11 cellular contexts compared by ENCODE assay signal in the genomic region with DNA sequence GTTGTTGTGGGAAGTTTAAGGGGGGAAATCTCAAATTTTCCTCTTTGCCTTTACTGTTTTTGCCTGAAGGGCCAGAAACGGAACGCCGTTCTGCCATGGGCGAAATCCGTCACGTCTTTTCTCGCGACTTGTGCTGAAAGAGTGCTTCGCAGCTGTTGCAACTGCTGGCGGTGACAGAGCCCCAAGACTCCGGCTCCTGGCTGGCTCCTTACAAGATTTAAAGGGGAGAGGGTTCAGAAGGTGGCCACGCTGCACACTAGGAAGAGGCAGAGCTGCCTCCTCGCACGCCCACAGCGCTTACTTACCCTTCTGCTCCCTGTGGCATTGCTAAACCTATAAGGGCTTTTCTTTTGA.
DNase-seq lines count a peak whose midpoint lies in the region; ATAC-seq and TF ChIP-seq lines count a peak whose summit lies in the region.
"Had no signal": no experiment of that assay in that cellular context is flagged by ENCODE, and none has a peak within 500 bp of the region (broad histone marks: within the 10 kb centered on the region; RNA-seq: fewer than 3 reads in every experiment).

No MANE protein-coding gene starts in this region.

- H3K27me3 ChIP-seq in right atrium auricular region (no peaks in the 10 kb centered on the region), psoas muscle (ENCODE audit: insufficient read depth in 3 of 3, low read length in 2 of 3) (peaks cover 0 to 23% (median 0%) of the 10 kb centered on the region in 3 donors)

- H3K9me3 ChIP-seq in right atrium auricular region (no peaks in the 10 kb centered on the region), psoas muscle (no peaks in the 10 kb centered on the region)

- POLR2A ChIA-PET in activated CD8-positive, alpha-beta T cell treated with anti-CD3 and anti-CD28 coated beads, Interleukin-2, amount 10 ng/mL, durations not matched to agents 7 days and 5 days (lab: Charles Lee): no interaction called here

- intact Hi-C loops in Right ventricle myocardium inferior (cut with DNase I) (no loop called here), head of caudate nucleus (cut with DNase I) (no loop called here), psoas muscle (cut with DNase I) (no loop called here)

- WGBS in psoas muscle, 3 donors: 6 to 13% (median 7%) methylated on average over 15 of the region's 15 CpGs

- H3K4me3 ChIP-seq in right atrium auricular region (peak overlapping the region in 1 of 2 donors; percentile 30), psoas muscle (peak overlapping the region; percentile 30)

- H3K4me3 Mint-ChIP-seq in stimulated activated naive B cell treated with anti-CD40 and anti-IgM and Interleukin-4, amounts not matched to agents 10 μg/mL and 1 μg/mL and 100 μg/mL, for 72 hours: no peak overlapping the region
- no peak overlapping the region for H3K4me3 Mint-ChIP-seq in activated CD8-positive, alpha-beta T cell treated with anti-CD3 and anti-CD28 coated beads, Interleukin-2, amount 10 ng/mL, durations not matched to agents 7 days and 5 days
- H3K4me3 Mint-ChIP-seq: activated CD4-positive, alpha-beta T cell treated with anti-CD3 and anti-CD28 coated beads, Interleukin-2, amount 10 ng/mL, durations not matched to agents 7 days and 5 days had no signal

- H3K4me1 ChIP-seq in right atrium auricular region: peaks cover 0 to 4% of the 10 kb centered on the region in 2 donors
- peaks cover 2% of the 10 kb centered on the region for H3K4me1 ChIP-seq in psoas muscle

- TF ChIP-seq CTCF in right atrium auricular region (IDR thresholded peaks at IDR 0.05) (no peak), psoas muscle (IDR thresholded peaks at IDR 0.05) (no peak)

- DNase-seq in Right ventricle myocardium inferior (ENCODE audit: missing footprints) (no peak), right atrium auricular region (ENCODE audit: low spot score) (no peak), head of caudate nucleus (peak in 24 of 42 donors; percentile 13 to 62 (median 34)), psoas muscle (no peak)
- no peak for DNase-seq in stimulated activated naive B cell treated with anti-CD40 and anti-IgM and Interleukin-4, amounts not matched to agents 10 μg/mL and 1 μg/mL and 100 μg/mL, for 72 hours
- no peak for DNase-seq in activated CD8-positive, alpha-beta T cell treated with anti-CD3 and anti-CD28 coated beads, Interleukin-2, amount 10 ng/mL, durations not matched to agents 7 days and 5 days
- DNase-seq: activated CD4-positive, alpha-beta T cell treated with anti-CD3 and anti-CD28 coated beads, Interleukin-2, amount 10 ng/mL, durations not matched to agents 7 days and 5 days; DND-41 had no signal

- CTCF ChIA-PET in activated CD8-positive, alpha-beta T cell treated with anti-CD3 and anti-CD28 coated beads, Interleukin-2, amount 10 ng/mL, durations not matched to agents 7 days and 5 days (lab: Charles Lee): interaction anchor here (1.6 kb wide), 1 partner anchor 10 kb away, joined by 6 read pairs; no protein-coding TSS in a partner anchor

- no peaks in the 10 kb centered on the region for H3K9me3 Mint-ChIP-seq in stimulated activated naive B cell treated with anti-CD40 and anti-IgM and Interleukin-4, amounts not matched to agents 10 μg/mL and 1 μg/mL and 100 μg/mL, for 72 hours
- no peaks in the 10 kb centered on the region for H3K9me3 Mint-ChIP-seq in activated CD8-positive, alpha-beta T cell treated with anti-CD3 and anti-CD28 coated beads, Interleukin-2, amount 10 ng/mL, durations not matched to agents 7 days and 5 days (ENCODE audit: insufficient read depth)
- H3K9me3 Mint-ChIP-seq: activated CD4-positive, alpha-beta T cell treated with anti-CD3 and anti-CD28 coated beads, Interleukin-2, amount 10 ng/mL, durations not matched to agents 7 days and 5 days had no signal

- H3K36me3 Mint-ChIP-seq in stimulated activated naive B cell treated with anti-CD40 and anti-IgM and Interleukin-4, amounts not matched to agents 10 μg/mL and 1 μg/mL and 100 μg/mL, for 72 hours: no peaks in the 10 kb centered on the region
- no peaks in the 10 kb centered on the region for H3K36me3 Mint-ChIP-seq in activated CD8-positive, alpha-beta T cell treated with anti-CD3 and anti-CD28 coated beads, Interleukin-2, amount 10 ng/mL, durations not matched to agents 7 days and 5 days (ENCODE audit: low read depth)

- no peak overlapping the region for H3K27ac Mint-ChIP-seq in stimulated activated naive B cell treated with anti-CD40 and anti-IgM and Interleukin-4, amounts not matched to agents 10 μg/mL and 1 μg/mL and 100 μg/mL, for 72 hours
- H3K27ac Mint-ChIP-seq in activated CD8-positive, alpha-beta T cell treated with anti-CD3 and anti-CD28 coated beads, Interleukin-2, amount 10 ng/mL, durations not matched to agents 7 days and 5 days: no peak overlapping the region
- H3K27ac Mint-ChIP-seq: activated CD4-positive, alpha-beta T cell treated with anti-CD3 and anti-CD28 coated beads, Interleukin-2, amount 10 ng/mL, durations not matched to agents 7 days and 5 days had no signal

- peak; percentile 38 for ATAC-seq in Right ventricle myocardium inferior
- ATAC-seq in psoas muscle: peak in 2 of 4 donors; percentile 48
- ATAC-seq in GM18909 (IDR thresholded peaks at IDR 0.05; ENCODE audit: poor library complexity, unreplicated experiment): no peak
- ATAC-seq in stimulated activated naive B cell treated with anti-CD40 and anti-IgM and Interleukin-4, amounts not matched to agents 10 μg/mL and 1 μg/mL and 100 μg/mL, for 72 hours (replicated peaks): no peak
- no peak for ATAC-seq in GM19455 (IDR thresholded peaks at IDR 0.05; ENCODE audit: unreplicated experiment)
- no peak for ATAC-seq in activated CD8-positive, alpha-beta T cell treated with anti-CD3 and anti-CD28 coated beads, Interleukin-2, amount 10 ng/mL, durations not matched to agents 7 days and 5 days
- ATAC-seq: HepG2 had no signal

- peaks cover 41 to 52% of the 10 kb centered on the region in 2 donors for H3K27me3 Mint-ChIP-seq in stimulated activated naive B cell treated with anti-CD40 and anti-IgM and Interleukin-4, amounts not matched to agents 10 μg/mL and 1 μg/mL and 100 μg/mL, for 72 hours
- H3K27me3 Mint-ChIP-seq in activated CD8-positive, alpha-beta T cell treated with anti-CD3 and anti-CD28 coated beads, Interleukin-2, amount 10 ng/mL, durations not matched to agents 7 days and 5 days (ENCODE audit: low read depth): peaks cover 31% of the 10 kb centered on the region

- H3K27ac ChIP-seq in right atrium auricular region (no peak overlapping the region), psoas muscle (no peak overlapping the region)

- H3K36me3 ChIP-seq in right atrium auricular region: no peaks in the 10 kb centered on the region
- H3K36me3 ChIP-seq in psoas muscle (ENCODE audit: insufficient read depth in 1 of 2, low read depth in 1 of 2): no peaks in the 10 kb centered on the region

- no peaks in the 10 kb centered on the region for H3K4me1 Mint-ChIP-seq in stimulated activated naive B cell treated with anti-CD40 and anti-IgM and Interleukin-4, amounts not matched to agents 10 μg/mL and 1 μg/mL and 100 μg/mL, for 72 hours
- no peaks in the 10 kb centered on the region for H3K4me1 Mint-ChIP-seq in activated CD8-positive, alpha-beta T cell treated with anti-CD3 and anti-CD28 coated beads, Interleukin-2, amount 10 ng/mL, durations not matched to agents 7 days and 5 days (ENCODE audit: low read depth)

Comparison
In these comparisons a context has a peak if more than half of its experiments do, and no peak if none do; other contexts are left out.
1. DNase-seq: peak in head of caudate nucleus (24 of 42); none in Right ventricle myocardium inferior (single experiment), right atrium auricular region (single experiment), psoas muscle (0 of 2), stimulated activated naive B cell treated with anti-CD40 and anti-IgM and Interleukin-4, amounts not matched to agents 10 μg/mL and 1 μg/mL and 100 μg/mL, for 72 hours (single experiment) and activated CD8-positive, alpha-beta T cell treated with anti-CD3 and anti-CD28 coated beads, Interleukin-2, amount 10 ng/mL, durations not matched to agents 7 days and 5 days (single experiment).